1 cellular context compared by ENCODE assay signal in genomic region chr1:180053594-180054567, GRCh38.
TF ChIP-seq lines count a peak whose summit lies in the region.

No MANE protein-coding gene starts in this region.

TF ChIP-seq in K562, 482 proteins besides CTCF, POLR2A, EP300 and RAD21 (continued from another document):
- TF ChIP-seq AFF1 (IDR thresholded peaks at IDR 0.05; ENCODE audit: low read depth in 1 of 2, partially characterized antibody in 2 of 2) (peak in 1 of 2 experiments; percentile 90), ZNF584 (CRISPR knock-in tag; IDR thresholded peaks at IDR 0.05; ENCODE audit: low read depth) (peak; percentile 73; the same call in 1 of the 2 replicates), DDX20 (tag; IDR thresholded peaks at IDR 0.05; ENCODE audit: low read depth) (0 out of 2 replicates have a peak, but pooled peaks have one; percentile 11), ZFPM2 (CRISPR knock-in tag; IDR thresholded peaks at IDR 0.05) (no peak), ZNF175 (CRISPR knock-in tag; IDR thresholded peaks at IDR 0.05; ENCODE audit: low read depth) (peak; percentile 24; the same call in 1 of the 2 replicates), NR0B1 (IDR thresholded peaks at IDR 0.05; ENCODE audit: partially characterized antibody) (no peak), SRSF7 (optimal IDR thresholded peaks at IDR 0.05; ENCODE audit: low read depth, low read length) (no peak), ZBTB26 (CRISPR knock-in tag; IDR thresholded peaks at IDR 0.05) (no peak)
